ENCODE assay signal across 29 cellular contexts in genomic region chr10:9792181-9792580, GRCh38.
DNase-seq lines count a peak whose midpoint lies in the region; ATAC-seq and TF ChIP-seq lines count a peak whose summit lies in the region.
"Had no signal": no experiment of that assay in that cellular context is flagged by ENCODE, and none has a peak within 500 bp of the region (broad histone marks: within the 10 kb centered on the region; RNA-seq: fewer than 3 reads in every experiment).

No MANE protein-coding gene starts in this region.

- H3K27me3 ChIP-seq in kidney epithelial cell (ENCODE audit: control insufficient read depth, insufficient read depth, low read length): no peaks in the 10 kb centered on the region
- H3K27me3 ChIP-seq: body of pancreas, MG63, pancreas, right atrium auricular region had no signal

- no peak overlapping the region for H3K4me3 ChIP-seq in astrocyte of the spinal cord (ENCODE audit: low read depth, low read length)
- no peak overlapping the region for H3K4me3 ChIP-seq in kidney epithelial cell (ENCODE audit: low read depth, low read length)
- H3K4me3 ChIP-seq: body of pancreas, K562, MG63, pancreas, right atrium auricular region had no signal

- in situ Hi-C loops in astrocyte of the spinal cord (cut with HindIII; ENCODE audit: low sequenced_read_pairs): no loop called here
- in situ Hi-C loops in G401 (cut with HindIII; ENCODE audit: low sequenced_read_pairs): no loop called here

- TF ChIP-seq CTCF in astrocyte of the spinal cord (IDR thresholded peaks at IDR 0.05; ENCODE audit: low read depth, low read length) (no peak), kidney epithelial cell (IDR thresholded peaks at IDR 0.05; ENCODE audit: insufficient read depth, low read length, poor library complexity, severe bottlenecking) (no peak)

- no peak for ATAC-seq in GM18861 (IDR thresholded peaks at IDR 0.05; ENCODE audit: unreplicated experiment)
- ATAC-seq: activated CD4-positive, CD25-positive, alpha-beta regulatory T cell treated with anti-CD3 and anti-CD28 coated beads, Interleukin-2, amount 50 U/mL, for 24 hours; body of pancreas; CD8-positive, alpha-beta T cell; K562; left cardiac atrium; pancreas; SK-N-SH treated with all-trans-retinoic acid at 6 μM for 48 hours; stimulated activated naive B cell treated with anti-CD40 and anti-IgM and Interleukin-4, amounts not matched to agents 10 μg/mL and 1 μg/mL and 100 μg/mL, for 72 hours; T-helper 17 cell had no signal

- peak; percentile 4 for DNase-seq in AG08395 (ENCODE audit: low spot score)
- DNase-seq in HS-5 (ENCODE audit: low read depth): peak; percentile 5
- peak; percentile 44 for DNase-seq in astrocyte of the spinal cord (ENCODE audit: low read depth, low spot score)
- DNase-seq in kidney epithelial cell (ENCODE audit: low read depth): peak; percentile 18
- no peak for DNase-seq in stimulated activated naive CD4-positive, alpha-beta T cell (lab: John Stamatoyannopoulos, UW)
- no peak for DNase-seq in superior temporal gyrus (ENCODE audit: extremely low spot score)
- no peak for DNase-seq in G401 (ENCODE audit: low spot score)
- DNase-seq: 8988T; activated CD4-positive, alpha-beta memory T cell treated with anti-CD3 and anti-CD28 coated beads, Interleukin-2, amount 10 ng/mL, durations not matched to agents 7 days and 5 days; activated effector memory CD4-positive, alpha-beta T cell treated with Interleukin-2 at 50 U/mL for 16 hours; activated naive CD8-positive, alpha-beta T cell treated with anti-CD3 and anti-CD28 coated beads, Interleukin-2, amount 10 ng/mL, durations not matched to agents 7 days and 5 days; AML-193; body of pancreas; CD8-positive, alpha-beta T cell; left cardiac atrium; mammary epithelial cell; MG63; NCI-H1417 treated with DMSO at 0.1 percent for 48 hours; NCI-H2081 treated with DMSO at 0.1 percent for 48 hours; NCI-H446; pancreas; stimulated activated CD4-positive, alpha-beta T cell treated with anti-CD3 and anti-CD28 coated beads, Interleukin-4, amount 100 ng/mL, for 24 hours; stimulated activated naive B cell treated with anti-CD40 and anti-IgM and Interleukin-4, amounts not matched to agents 10 μg/mL and 1 μg/mL and 100 μg/mL, for 72 hours; T-helper 17 cell had no signal

- no peaks in the 10 kb centered on the region for H3K36me3 ChIP-seq in kidney epithelial cell (ENCODE audit: control insufficient read depth, insufficient read depth, low read length)
- H3K36me3 ChIP-seq: MG63, pancreas, right atrium auricular region had no signal

Comparison
In these comparisons a context has a peak if more than half of its experiments do, and no peak if none do; other contexts are left out.
1. DNase-seq: peak in AG08395 (single experiment), HS-5 (single experiment), astrocyte of the spinal cord (single experiment) and kidney epithelial cell (single experiment); none in stimulated activated naive CD4-positive, alpha-beta T cell (0 of 6), superior temporal gyrus (single experiment) and G401 (single experiment).